ENCODE assay signal across 11 cellular contexts in genomic region chr2:229429529-229430067, GRCh38.
"Had no signal": no experiment of that assay in that cellular context is flagged by ENCODE, and none has a peak within 500 bp of the region (broad histone marks: within the 10 kb centered on the region; RNA-seq: fewer than 3 reads in every experiment).

No MANE protein-coding gene starts in this region.

- H3K36me3 ChIP-seq: colonic mucosa had no signal

- H3K9me3 Mint-ChIP-seq: activated T-cell treated with anti-CD3 and anti-CD28 coated beads, Interleukin-2, amount 50 U/mL, for 4 hours; type B pancreatic cell had no signal

- H3K27ac ChIP-seq: colonic mucosa had no signal

- H3K4me3 Mint-ChIP-seq: activated naive CD8-positive, alpha-beta T cell; activated T-cell treated with anti-CD3 and anti-CD28 coated beads, Interleukin-2, amount 50 U/mL, for 4 hours; naive thymus-derived CD4-positive, alpha-beta T cell; type B pancreatic cell had no signal

- DNase-seq: activated CD4-positive, alpha-beta T cell treated with anti-CD3 and anti-CD28 coated beads, Interleukin-2, amount 50 U/mL, for 48 hours; activated gamma-delta T cell; activated T-cell treated with anti-CD3 and anti-CD28 coated beads, Interleukin-2, amount 50 U/mL, for 4 hours; colonic mucosa; naive thymus-derived CD4-positive, alpha-beta T cell; retina had no signal

- FAIRE-seq: frontal cortex had no signal

- ATAC-seq: activated CD4-positive, CD25-positive, alpha-beta regulatory T cell treated with anti-CD3 and anti-CD28 coated beads, Interleukin-2, amount 50 U/mL, for 24 hours; activated T-cell treated with anti-CD3 and anti-CD28 coated beads, Interleukin-2, amount 50 U/mL, for 4 hours; naive thymus-derived CD4-positive, alpha-beta T cell had no signal

- H3K27me3 ChIP-seq: colonic mucosa had no signal

- H3K9me3 ChIP-seq: colonic mucosa had no signal

- H3K27ac Mint-ChIP-seq: activated naive CD8-positive, alpha-beta T cell; naive thymus-derived CD4-positive, alpha-beta T cell; type B pancreatic cell had no signal

- H3K4me2 ChIP-seq: smooth muscle cell had no signal

- H3K4me3 ChIP-seq: colonic mucosa, smooth muscle cell had no signal

- H3K36me3 Mint-ChIP-seq: activated naive CD8-positive, alpha-beta T cell; naive thymus-derived CD4-positive, alpha-beta T cell; type B pancreatic cell had no signal

- H3K4me1 ChIP-seq: colonic mucosa had no signal
